ENCODE assay signal across 12 cellular contexts in the genomic region with DNA sequence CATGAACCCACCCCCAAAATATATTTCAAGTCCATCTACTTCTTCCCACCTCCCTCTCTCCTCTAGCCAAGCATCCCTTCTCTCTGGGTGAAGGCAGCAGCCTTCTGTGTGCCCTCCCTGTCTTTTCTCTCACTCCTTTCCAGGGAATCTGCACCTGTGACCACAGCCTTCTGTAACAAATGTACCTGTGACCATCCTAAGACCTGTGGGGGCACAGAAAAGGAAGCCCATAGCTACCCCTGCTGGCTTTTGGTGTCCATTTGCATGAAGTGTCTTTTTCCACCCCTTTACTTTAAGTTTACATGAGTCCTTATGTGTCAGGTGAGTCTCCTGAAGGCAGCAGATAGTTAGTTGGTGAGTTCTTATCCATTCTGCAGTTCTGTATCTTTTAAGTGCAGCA. TPM values are rescaled to one million over a fixed set of nuclear protein-coding genes. Genes with fewer than 3 reads are reported as not detected.
DNase-seq lines count a peak whose midpoint lies in the region; ATAC-seq and TF ChIP-seq lines count a peak whose summit lies in the region.
"Had no signal": no experiment of that assay in that cellular context is flagged by ENCODE, and none has a peak within 500 bp of the region (broad histone marks: within the 10 kb centered on the region; RNA-seq: fewer than 3 reads in every experiment).

No MANE protein-coding gene starts in this region.

- ATAC-seq in heart left ventricle (no peak), HG02571 (IDR thresholded peaks at IDR 0.05; ENCODE audit: unreplicated experiment) (no peak)

- peaks cover 0 to 6% (median 0%) of the 10 kb centered on the region in 9 donors for H3K27me3 ChIP-seq in heart left ventricle
- peaks cover 29% of the 10 kb centered on the region for H3K27me3 ChIP-seq in A673 (replicated peaks; ENCODE audit: insufficient read depth, low read depth, low read length, poor library complexity)

- no peak overlapping the region for H3K4me3 ChIP-seq in GM12864 (ENCODE audit: low read depth, low read length)
- no peak overlapping the region for H3K4me3 ChIP-seq in OCI-LY7 (ENCODE audit: low read depth, low read length, poor library complexity, severe bottlenecking)
- no peak overlapping the region for H3K4me3 ChIP-seq in epithelial cell of proximal tubule (ENCODE audit: low read depth, low read length)
- no peak overlapping the region for H3K4me3 ChIP-seq in heart left ventricle
- no peak overlapping the region for H3K4me3 ChIP-seq in A673 (ENCODE audit: low read depth, low read length, poor library complexity, severe bottlenecking)
- H3K4me3 ChIP-seq: spleen had no signal

- BruUV-seq in Calu3 (replicated peaks; lab: Mats Ljungman, UMichigan) (no TSS peak), OCI-LY7 (replicated peaks; lab: Mats Ljungman, UMichigan) (no TSS peak), A673 (replicated peaks; lab: Mats Ljungman, UMichigan) (no TSS peak)

- H3K4me2 ChIP-seq in OCI-LY7 (ENCODE audit: low read length) = no peak overlapping the region

- TF ChIP-seq POLR2A in heart left ventricle (IDR thresholded peaks at IDR 0.05) = no peak

- peak overlapping the region; percentile 15 for H3K4me3 Mint-ChIP-seq in Calu3 (ENCODE audit: low read depth, unreplicated experiment)

- no peak for TF ChIP-seq CTCF in Calu3 (IDR thresholded peaks at IDR 0.05; ENCODE audit: unreplicated experiment)
- TF ChIP-seq CTCF in GM12864 (IDR thresholded peaks at IDR 0.05; ENCODE audit: low read depth, low read length, missing control alignments) = peak; percentile 45
- 0 out of 2 replicates have a peak, but pooled peaks have one; percentile 32 for TF ChIP-seq CTCF in OCI-LY7 (conservative IDR thresholded peaks at IDR 0.05; ENCODE audit: low read length)
- peak; percentile 31 for TF ChIP-seq CTCF in epithelial cell of proximal tubule (conservative IDR thresholded peaks at IDR 0.05; ENCODE audit: low read depth, low read length)
- TF ChIP-seq CTCF in heart left ventricle (IDR thresholded peaks at IDR 0.05) = peak in 3 of 12 donors; percentile 6 to 20 (median 9)
- no peak for TF ChIP-seq CTCF in A673 (conservative IDR thresholded peaks at IDR 0.05; ENCODE audit: low read depth, low read length)

- DNase-seq in Calu3 (peak; percentile 12), GM12864 (ENCODE audit: low read depth) (no peak), OCI-LY7 (ENCODE audit: low spot score) (peak; percentile 20), epithelial cell of proximal tubule (ENCODE audit: low read depth) (no peak), heart left ventricle (no peak), A673 (ENCODE audit: low spot score) (no peak), GM03348 (ENCODE audit: low spot score) (no peak)
- DNase-seq: activated CD4-positive, alpha-beta T cell treated with anti-CD3 and anti-CD28 coated beads, Interleukin-2, amount 50 U/mL, for 1 hour; NCI-H2029; OCI-M1; spleen had no signal

- H3K27ac ChIP-seq in OCI-LY7 (ENCODE audit: low read depth, low read length, poor library complexity, severe bottlenecking) = no peak overlapping the region
- H3K27ac ChIP-seq in heart left ventricle = no peak overlapping the region
- H3K27ac ChIP-seq in A673 (ENCODE audit: low read depth, low read length, poor library complexity, severe bottlenecking) = no peak overlapping the region
- H3K27ac ChIP-seq: spleen had no signal

- H3K36me3 ChIP-seq in OCI-LY7 (ENCODE audit: insufficient read depth, low read length) (no peaks in the 10 kb centered on the region), heart left ventricle (no peaks in the 10 kb centered on the region), A673 (ENCODE audit: insufficient read depth, low read length, poor library complexity, severe bottlenecking) (no peaks in the 10 kb centered on the region)

- no peaks in the 10 kb centered on the region for H3K79me2 ChIP-seq in OCI-LY7 (ENCODE audit: insufficient read depth, low read depth, low read length)

- intact Hi-C loops in Calu3 (cut with micrococcal nuclease; ENCODE audit: unreplicated experiment) (no loop called here), OCI-LY7 (cut with micrococcal nuclease; ENCODE audit: unreplicated experiment) (no loop called here), heart left ventricle (cut with DNase I) (no loop called here), A673 (cut with micrococcal nuclease; ENCODE audit: unreplicated experiment) (no loop called here)

- POLR2A ChIA-PET in OCI-LY7 (lab: Charles Lee) (no interaction called here), A673 (lab: Charles Lee; ENCODE audit: low non-redundant PET) (no interaction called here)

- H3K9me3 ChIP-seq in OCI-LY7 (ENCODE audit: low read length) (no peaks in the 10 kb centered on the region), heart left ventricle (no peaks in the 10 kb centered on the region), A673 (ENCODE audit: low read depth, low read length, poor library complexity, severe bottlenecking) (no peaks in the 10 kb centered on the region)
- H3K9me3 ChIP-seq: spleen had no signal

- H3K27ac Mint-ChIP-seq in Calu3 (ENCODE audit: unreplicated experiment) = no peak overlapping the region

- CTCF ChIA-PET in Calu3 (lab: Charles Lee) = no interaction called here
- CTCF ChIA-PET in OCI-LY7 (lab: Charles Lee; ENCODE audit: unreplicated experiment) = no interaction called here
- CTCF ChIA-PET in A673 (lab: Charles Lee) = no interaction called here

- no peak overlapping the region for H2AFZ ChIP-seq in OCI-LY7 (ENCODE audit: low read length)

- H4K20me1 ChIP-seq in OCI-LY7 (ENCODE audit: insufficient read depth, low read length) = no peaks in the 10 kb centered on the region

- H3K4me1 ChIP-seq in OCI-LY7 (ENCODE audit: insufficient read depth, low read length, poor library complexity, severe bottlenecking) = peaks cover 12% of the 10 kb centered on the region
- peaks cover 0 to 17% (median 0%) of the 10 kb centered on the region in 12 donors for H3K4me1 ChIP-seq in heart left ventricle
- peaks cover 5% of the 10 kb centered on the region for H3K4me1 ChIP-seq in A673 (ENCODE audit: insufficient read depth, low read length, poor library complexity, severe bottlenecking)

- H3K27me3 Mint-ChIP-seq in Calu3 (ENCODE audit: unreplicated experiment) = no peaks in the 10 kb centered on the region

- H3K9me3 Mint-ChIP-seq in Calu3 (ENCODE audit: low read depth, unreplicated experiment) = peaks cover 4% of the 10 kb centered on the region

- H3K36me3 Mint-ChIP-seq in Calu3 (ENCODE audit: insufficient read depth, unreplicated experiment) = peaks cover 20% of the 10 kb centered on the region

- H3K9me2 ChIP-seq in OCI-LY7 (ENCODE audit: insufficient read depth, low read length) = no peaks in the 10 kb centered on the region

- H3K4me1 Mint-ChIP-seq in Calu3 (ENCODE audit: low read depth, unreplicated experiment) = peaks cover 52% of the 10 kb centered on the region

RNA-seq across cellular contexts. Expression of a gene that starts 2.0 kb away (rescaled TPM):
- total RNA-seq in Calu3 (2022) (31.2 and 33.0 TPM in 2 replicates), OCI-LY7 (2022) (0.86 TPM in 1 of 2 replicates, not detected in the other), epithelial cell of proximal tubule (11.1 and 20.0 TPM in 2 replicates), heart left ventricle (10 to 100 TPM in 2 of 9 donors, 1 to 10 TPM in 7; 2.0 to 32.0 (median 4.7) TPM), A673 (2021) (1.5 and 2.5 TPM in 2 replicates)
- not detected in 2 replicates for total RNA-seq in OCI-LY7 (2014; rRNA removed; shearing (Covaris generic))
- polyA plus RNA-seq in heart left ventricle = 10 to 100 TPM in 1 of 2 donors, 1 to 10 TPM in 1; 2.3 to 12.8 TPM

RNA-seq across cellular contexts. Expression of a gene that starts 49.2 kb away (rescaled TPM):
- total RNA-seq in Calu3 (2022) = 30.9 and 33.4 TPM in 2 replicates
- total RNA-seq in OCI-LY7 (2014; rRNA removed; shearing (Covaris generic)) = 5.9 and 6.2 TPM in 2 replicates
- 7.9 and 10.3 TPM in 2 replicates for total RNA-seq in OCI-LY7 (2022)
- total RNA-seq in epithelial cell of proximal tubule = 45.1 and 46.4 TPM in 2 replicates
- total RNA-seq in heart left ventricle = 100 to 1,000 TPM; 102 to 244 (median 143) TPM
- 100 to 1,000 TPM in 1 of 2 donors, 10 to 100 TPM in 1; 43.2 to 205 TPM for polyA plus RNA-seq in heart left ventricle
- total RNA-seq in A673 (2021) = 30.7 and 32.4 TPM in 2 replicates

Comparison
In these comparisons a context has a peak if more than half of its experiments do, and no peak if none do; other contexts are left out.
1. DNase-seq: peak in Calu3 (single experiment) and OCI-LY7 (single experiment); none in GM12864 (single experiment), epithelial cell of proximal tubule (single experiment), heart left ventricle (0 of 5), A673 (single experiment) and GM03348 (single experiment).
2. CTCF ChIP-seq: peak in GM12864 (single experiment), OCI-LY7 (single experiment) and epithelial cell of proximal tubule (single experiment); none in Calu3 (single experiment) and A673 (single experiment).